1 cellular context compared by ENCODE assay signal in the genomic region with DNA sequence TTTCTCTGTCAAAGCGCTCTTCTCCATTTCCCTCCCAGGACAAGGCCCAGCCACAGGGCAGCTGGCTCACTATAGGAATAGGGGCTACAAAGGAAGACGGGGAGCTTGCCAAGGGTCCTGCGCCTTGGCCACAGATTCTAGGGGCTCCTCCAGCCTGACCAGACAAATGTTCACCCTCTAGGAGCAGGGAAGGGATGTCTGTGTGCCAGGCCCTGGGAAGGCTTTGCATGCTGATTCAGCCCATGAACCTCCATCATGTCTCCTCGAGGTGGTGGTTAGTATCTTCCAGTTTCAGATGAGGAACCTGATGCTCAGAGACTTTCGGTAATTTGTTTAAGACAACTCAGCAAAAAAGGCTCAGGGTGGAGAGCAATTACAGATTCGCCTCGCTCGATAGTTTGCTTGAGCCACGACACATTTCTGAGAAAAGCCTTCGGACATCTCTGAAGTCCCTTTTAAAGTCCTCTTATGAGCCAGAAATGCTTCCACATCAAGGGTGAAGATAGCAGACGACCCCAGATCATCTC.
TF ChIP-seq lines count a peak whose summit lies in the region.

No MANE protein-coding gene starts in this region.

TF ChIP-seq in HepG2, 621 proteins besides CTCF, POLR2A, EP300 and RAD21 (continued from another document):
- TF ChIP-seq, protein P1, sequence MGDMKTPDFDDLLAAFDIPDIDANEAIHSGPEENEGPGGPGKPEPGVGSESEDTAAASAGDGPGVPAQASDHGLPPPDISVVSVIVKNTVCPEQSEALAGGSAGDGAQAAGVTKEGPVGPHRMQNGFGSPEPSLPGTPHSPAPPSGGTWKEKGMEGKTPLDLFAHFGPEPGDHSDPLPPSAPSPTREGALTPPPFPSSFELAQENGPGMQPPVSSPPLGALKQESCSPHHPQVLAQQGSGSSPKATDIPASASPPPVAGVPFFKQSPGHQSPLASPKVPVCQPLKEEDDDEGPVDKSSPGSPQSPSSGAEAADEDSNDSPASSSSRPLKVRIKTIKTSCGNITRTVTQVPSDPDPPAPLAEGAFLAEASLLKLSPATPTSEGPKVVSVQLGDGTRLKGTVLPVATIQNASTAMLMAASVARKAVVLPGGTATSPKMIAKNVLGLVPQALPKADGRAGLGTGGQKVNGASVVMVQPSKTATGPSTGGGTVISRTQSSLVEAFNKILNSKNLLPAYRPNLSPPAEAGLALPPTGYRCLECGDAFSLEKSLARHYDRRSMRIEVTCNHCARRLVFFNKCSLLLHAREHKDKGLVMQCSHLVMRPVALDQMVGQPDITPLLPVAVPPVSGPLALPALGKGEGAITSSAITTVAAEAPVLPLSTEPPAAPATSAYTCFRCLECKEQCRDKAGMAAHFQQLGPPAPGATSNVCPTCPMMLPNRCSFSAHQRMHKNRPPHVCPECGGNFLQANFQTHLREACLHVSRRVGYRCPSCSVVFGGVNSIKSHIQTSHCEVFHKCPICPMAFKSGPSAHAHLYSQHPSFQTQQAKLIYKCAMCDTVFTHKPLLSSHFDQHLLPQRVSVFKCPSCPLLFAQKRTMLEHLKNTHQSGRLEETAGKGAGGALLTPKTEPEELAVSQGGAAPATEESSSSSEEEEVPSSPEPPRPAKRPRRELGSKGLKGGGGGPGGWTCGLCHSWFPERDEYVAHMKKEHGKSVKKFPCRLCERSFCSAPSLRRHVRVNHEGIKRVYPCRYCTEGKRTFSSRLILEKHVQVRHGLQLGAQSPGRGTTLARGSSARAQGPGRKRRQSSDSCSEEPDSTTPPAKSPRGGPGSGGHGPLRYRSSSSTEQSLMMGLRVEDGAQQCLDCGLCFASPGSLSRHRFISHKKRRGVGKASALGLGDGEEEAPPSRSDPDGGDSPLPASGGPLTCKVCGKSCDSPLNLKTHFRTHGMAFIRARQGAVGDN (CRISPR knock-in tag; IDR thresholded peaks at IDR 0.05) = peak; percentile 87
- no peak for TF ChIP-seq MAZ (IDR thresholded peaks at IDR 0.05; ENCODE audit: borderline replicate concordance, low read depth, low read length)
- TF ChIP-seq MAZ (CRISPR knock-in tag; IDR thresholded peaks at IDR 0.05; ENCODE audit: low read depth) = no peak
- TF ChIP-seq SSRP1 (CRISPR knock-in tag; IDR thresholded peaks at IDR 0.05) = 0 out of 2 replicates have a peak, but pooled peaks have one; percentile 17
- TF ChIP-seq, protein P2, sequence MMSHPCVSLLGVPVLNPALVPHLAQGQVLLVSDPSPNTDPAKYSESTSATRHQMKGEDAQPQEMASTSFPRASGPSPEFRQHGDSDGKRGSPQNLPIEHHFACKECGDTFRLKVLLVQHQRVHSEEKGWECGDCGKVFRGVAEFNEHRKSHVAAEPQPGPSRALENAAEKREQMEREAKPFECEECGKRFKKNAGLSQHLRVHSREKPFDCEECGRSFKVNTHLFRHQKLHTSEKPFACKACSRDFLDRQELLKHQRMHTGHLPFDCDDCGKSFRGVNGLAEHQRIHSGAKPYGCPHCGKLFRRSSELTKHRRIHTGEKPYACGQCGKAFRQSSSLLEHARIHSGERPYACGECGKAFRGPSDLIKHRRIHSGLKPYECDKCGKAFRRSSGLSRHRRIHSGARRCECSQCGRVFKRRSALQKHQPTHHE (CRISPR knock-in tag; IDR thresholded peaks at IDR 0.05; ENCODE audit: borderline replicate concordance) = peak; percentile 12; the same call in 1 of the 2 replicates
- TF ChIP-seq NRL (CRISPR knock-in tag; IDR thresholded peaks at IDR 0.05; ENCODE audit: borderline replicate concordance) = 0 out of 2 replicates have a peak, but pooled peaks have one; percentile 12
- TF ChIP-seq MAFF (IDR thresholded peaks at IDR 0.05; ENCODE audit: low read depth, low read length) = 0 out of 2 replicates have a peak, but pooled peaks have one; percentile 45
- no peak for TF ChIP-seq FOSL1 (CRISPR knock-in tag; IDR thresholded peaks at IDR 0.05; ENCODE audit: borderline replicate concordance)
- TF ChIP-seq ZBTB42 (CRISPR knock-in tag; IDR thresholded peaks at IDR 0.05) = no peak
- TF ChIP-seq RARG (CRISPR knock-in tag; IDR thresholded peaks at IDR 0.05; ENCODE audit: low read depth) = no peak
- 0 out of 2 replicates have a peak, but pooled peaks have one; percentile 2 for TF ChIP-seq ZNF292 (CRISPR knock-in tag; IDR thresholded peaks at IDR 0.05; ENCODE audit: borderline replicate concordance, low read depth)
- peak; percentile 63 to 66 for TF ChIP-seq MAFK (conservative IDR thresholded peaks at IDR 0.05 in 1 of 2, IDR thresholded peaks at IDR 0.05 in 1 of 2; ENCODE audit: low read length in 2 of 2)
- no peak for TF ChIP-seq HNRNPL (IDR thresholded peaks at IDR 0.05; ENCODE audit: low read depth, low read length)
- TF ChIP-seq KDM5B (CRISPR knock-in tag; IDR thresholded peaks at IDR 0.05; ENCODE audit: borderline replicate concordance) = 0 out of 2 replicates have a peak, but pooled peaks have one; percentile 6
